Comparison of ENCODE assay signal across 18 cellular contexts in the genomic region with DNA sequence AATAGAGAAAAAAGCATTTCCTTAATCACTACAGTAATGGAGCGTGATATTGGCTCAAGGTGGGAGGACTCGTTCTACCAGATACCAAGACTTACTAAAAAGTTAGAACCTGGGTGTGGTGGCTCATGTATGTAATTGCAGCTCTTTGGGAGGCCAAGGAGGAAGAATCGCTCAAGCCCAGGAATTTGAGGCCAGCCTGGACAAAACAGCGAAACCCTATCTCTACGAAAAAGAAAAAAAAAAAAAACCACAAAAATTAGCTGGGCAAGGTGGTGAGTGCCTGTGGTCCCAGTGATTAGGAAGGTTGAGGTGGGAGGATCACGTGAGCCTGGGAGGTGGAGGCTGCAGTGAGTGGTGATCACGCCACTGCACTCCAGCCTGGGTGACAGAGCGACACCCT.
"Had no signal": no experiment of that assay in that cellular context is flagged by ENCODE, and none has a peak within 500 bp of the region (broad histone marks: within the 10 kb centered on the region; RNA-seq: fewer than 3 reads in every experiment).

No MANE protein-coding gene starts in this region.

- H3K4me1 ChIP-seq: ascending aorta, breast epithelium, esophagus muscularis mucosa, tibial nerve had no signal

- ATAC-seq: activated naive CD8-positive, alpha-beta T cell treated with anti-CD3 and anti-CD28 coated beads, Interleukin-2, amount 50 U/mL, for 24 hours; natural killer cell treated with Interleukin-12 subunit alpha and Interleukin-12 subunit beta and Interleukin-15 and Interleukin-18, amount 100 ng/mL, for 72 hours; right cardiac atrium had no signal

- DNase-seq: activated CD4-positive, alpha-beta T cell treated with anti-CD3 and anti-CD28 coated beads, Interleukin-2, amount 10 ng/mL, durations not matched to agents 7 days and 5 days; activated naive CD4-positive, alpha-beta T cell; activated naive CD8-positive, alpha-beta T cell treated with anti-CD3 and anti-CD28 coated beads, Interleukin-2, amount 50 U/mL, for 24 hours; endodermal cell; hippocampal formation; mesenchymal stem cell; nucleus accumbens; right cardiac atrium; stimulated activated CD4-positive, alpha-beta T cell treated with anti-CD3 and anti-CD28 coated beads, Interleukin-4, amount 100 ng/mL, for 4 hours; stimulated activated CD8-positive, alpha-beta memory T cell treated with anti-CD3 and anti-CD28 coated beads, Interleukin-4, amount 100 ng/mL, for 48 hours; stimulated activated naive CD4-positive, alpha-beta T cell treated with Interleukin-2 at 50 U/mL for 16 hours; substantia nigra had no signal

- H3K27me3 ChIP-seq: ascending aorta, breast epithelium, esophagus muscularis mucosa, tibial nerve had no signal

- H3K27ac ChIP-seq: ascending aorta, breast epithelium, esophagus muscularis mucosa, skin epidermis, tibial nerve had no signal
